ENCODE assay signal across 18 cellular contexts in genomic region chr5:72463499-72464052, GRCh38. TPM values are rescaled to one million over a fixed set of nuclear protein-coding genes. Genes with fewer than 3 reads are reported as not detected.
DNase-seq lines count a peak whose midpoint lies in the region; ATAC-seq and TF ChIP-seq lines count a peak whose summit lies in the region.
"Had no signal": no experiment of that assay in that cellular context is flagged by ENCODE, and none has a peak within 500 bp of the region (broad histone marks: within the 10 kb centered on the region; RNA-seq: fewer than 3 reads in every experiment).

No MANE protein-coding gene starts in this region.

- 39 to 54% (median 53%) methylated on average over 5 of the region's 5 CpGs for WGBS in psoas muscle, 3 donors

- no peaks in the 10 kb centered on the region for H3K36me3 ChIP-seq in psoas muscle (ENCODE audit: insufficient read depth in 1 of 2, low read depth in 1 of 2)
- H3K36me3 ChIP-seq: BLaER1, thyroid gland had no signal

- no peaks in the 10 kb centered on the region for H3K27me3 ChIP-seq in psoas muscle (ENCODE audit: insufficient read depth in 3 of 3, low read length in 2 of 3)
- H3K27me3 ChIP-seq: BLaER1, thyroid gland had no signal

- peaks cover 59% of the 10 kb centered on the region for H3K4me1 ChIP-seq in psoas muscle
- H3K4me1 ChIP-seq: parathyroid adenoma had no signal

- peak; percentile 21 for DNase-seq in HEK293T (ENCODE audit: extremely low spot score)
- peak; percentile 19 for DNase-seq in OCI-M2 (lab: John Stamatoyannopoulos, UW; ENCODE audit: unreplicated experiment)
- DNase-seq in epithelial cell of prostate (ENCODE audit: low read depth, low spot score): no peak
- DNase-seq in psoas muscle: no peak
- no peak for DNase-seq in NCI-H2196 treated with DMSO at 0.1 percent for 48 hours (lab: John Stamatoyannopoulos, UW; ENCODE audit: unreplicated experiment)
- no peak for DNase-seq in NCI-H1930 (lab: John Stamatoyannopoulos, UW)
- DNase-seq in ecto neural progenitor cell (ENCODE audit: low spot score): no peak
- no peak for DNase-seq in GM10248 (ENCODE audit: extremely low spot score)
- DNase-seq: activated CD4-positive, alpha-beta T cell treated with anti-CD3 and anti-CD28 coated beads, Interleukin-2, amount 10 ng/mL, durations not matched to agents 7 days and 5 days; activated T-cell treated with anti-CD3 and anti-CD28 coated beads, Interleukin-2, amount 50 U/mL, for 24 hours; NCI-H2081; NCI-H69; T-helper 2 cell; thyroid gland had no signal

- TF ChIP-seq CTCF in psoas muscle (IDR thresholded peaks at IDR 0.05) (no peak), GM10248 (IDR thresholded peaks at IDR 0.05; ENCODE audit: control extremely low read depth, extremely low read depth, low read depth, missing control alignments) (no peak)

- CTCF ChIA-PET in HEK293T (lab: Yijun Ruan, JAX): no interaction called here
- CTCF ChIA-PET in GM10248 (lab: Yijun Ruan, JAX): interaction anchor here (0.8 to 2.0 kb wide), 11 partner anchors 9 to 355 kb away, joined by 3 to 12 read pairs (median 4); no protein-coding TSS in a partner anchor

- H3K27ac ChIP-seq in epithelial cell of prostate (peak overlapping the region; percentile 80), psoas muscle (peak overlapping the region; percentile 84)
- H3K27ac ChIP-seq: BLaER1, HL-60, parathyroid adenoma, thyroid gland had no signal

- POLR2A ChIA-PET in HEK293T (lab: Yijun Ruan, JAX) (no interaction called here), GM10248 (lab: Yijun Ruan, JAX) (no interaction called here)

- ATAC-seq in psoas muscle: no peak
- ATAC-seq: GM12878 had no signal

- no peak overlapping the region for H3K4me3 ChIP-seq in psoas muscle
- H3K4me3 ChIP-seq: BLaER1, GM12878, thyroid gland had no signal

- intact Hi-C loops in psoas muscle (cut with DNase I): no loop called here

- no peaks in the 10 kb centered on the region for H3K9me3 ChIP-seq in psoas muscle
- H3K9me3 ChIP-seq: thyroid gland had no signal

TF ChIP-seq in HEK293T, 16 proteins besides CTCF, POLR2A, EP300 and RAD21:
- TF ChIP-seq PKNOX1 (IDR thresholded peaks at IDR 0.05) (no peak), SP1 (IDR thresholded peaks at IDR 0.05) (no peak), ELF4 (IDR thresholded peaks at IDR 0.05) (no peak), ARNT (IDR thresholded peaks at IDR 0.05) (no peak), FOXM1 (IDR thresholded peaks at IDR 0.05; ENCODE audit: borderline replicate concordance) (no peak), ZNF384 (IDR thresholded peaks at IDR 0.05) (no peak), TARDBP (IDR thresholded peaks at IDR 0.05) (no peak), HDGF (IDR thresholded peaks at IDR 0.05; ENCODE audit: borderline replicate concordance) (no peak), NFRKB (IDR thresholded peaks at IDR 0.05) (no peak), FOXA1 (IDR thresholded peaks at IDR 0.05) (no peak), FOXK2 (IDR thresholded peaks at IDR 0.05) (no peak), SUZ12 (IDR thresholded peaks at IDR 0.05) (no peak), LEF1 (IDR thresholded peaks at IDR 0.05; ENCODE audit: borderline replicate concordance) (no peak), BHLHE40 (IDR thresholded peaks at IDR 0.05; ENCODE audit: borderline replicate concordance) (no peak), CTBP1 (IDR thresholded peaks at IDR 0.05; ENCODE audit: borderline replicate concordance) (no peak), L3MBTL2 (conservative IDR thresholded peaks at IDR 0.05) (no peak)

RNA-seq across cellular contexts. Expression of gene ZNF366, which starts 43.6 kb away (rescaled TPM):
- 1 to 10 TPM; 3.4 to 6.6 (median 3.9) TPM for total RNA-seq in psoas muscle
- polyA plus RNA-seq in psoas muscle: 1 to 10 TPM; 1.2 to 1.4 (median 1.3) TPM
- total RNA-seq: activated CD4-positive, alpha-beta T cell treated with anti-CD3 and anti-CD28 coated beads, Interleukin-2, amount 10 ng/mL, durations not matched to agents 7 days and 5 days had no signal

Comparison
In these comparisons a context has a peak if more than half of its experiments do, and no peak if none do; other contexts are left out.
1. DNase-seq: peak in HEK293T (single experiment) and OCI-M2 (single experiment); none in epithelial cell of prostate (single experiment), psoas muscle (0 of 2), NCI-H2196 treated with DMSO at 0.1 percent for 48 hours (single experiment), NCI-H1930 (0 of 2), ecto neural progenitor cell (single experiment) and GM10248 (single experiment).